Comparison of ENCODE assay signal across 8 cellular contexts in the genomic region with DNA sequence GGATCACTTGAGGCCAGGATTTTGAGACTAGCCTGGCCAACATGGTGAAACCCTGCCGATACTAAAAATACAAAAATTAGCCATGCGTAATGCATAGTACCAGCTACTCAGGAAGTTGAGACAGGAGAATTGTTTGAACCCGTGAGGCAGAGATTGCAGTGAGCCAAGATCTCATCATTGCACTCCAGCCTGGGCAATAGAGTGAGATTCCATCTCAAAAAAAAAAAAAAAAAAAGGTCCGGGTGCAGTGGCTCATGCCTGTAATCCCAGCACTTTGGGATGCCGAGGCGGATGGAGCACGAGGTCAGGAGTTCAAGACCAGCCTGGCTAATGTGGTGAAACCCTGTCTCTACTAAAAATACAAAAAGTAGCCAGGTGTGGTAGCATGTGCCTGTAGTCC. TPM values are rescaled to one million over a fixed set of nuclear protein-coding genes. Genes with fewer than 3 reads are reported as not detected.
DNase-seq lines count a peak whose midpoint lies in the region; ATAC-seq and TF ChIP-seq lines count a peak whose summit lies in the region.
"Not testable (repeated sequence)": the region's sequence is repeated elsewhere in the genome, so short reads cannot be mapped to it uniquely, and the experiment has no call there.

No MANE protein-coding gene starts in this region.

- not testable (repeated sequence) for TF ChIP-seq RAD21 in IMR-90 (IDR thresholded peaks at IDR 0.05; ENCODE audit: low read length)

- not testable (repeated sequence) for H3K27ac Mint-ChIP-seq in Caco-2 (ENCODE audit: unreplicated experiment); T-helper 1 cell treated with Interleukin-12 subunit alpha and Interleukin-12 subunit beta and Interleukin-4 antibody, amounts not matched to agents 30 μg/mL and 1 μg/mL, for 36 hours; activated naive CD8-positive, alpha-beta T cell

- not testable (repeated sequence) for H3K14ac ChIP-seq in IMR-90 (replicated peaks; ENCODE audit: low read depth, low read length)

- not testable (repeated sequence) for BruUV-seq in Caco-2 (replicated peaks; lab: Mats Ljungman, UMichigan); IMR-90 (replicated peaks; lab: Mats Ljungman, UMichigan)

- dilution Hi-C loops in IMR-90 (cut with HindIII; ENCODE audit: low sequenced_read_pairs, unreplicated experiment) = not testable (repeated sequence)

- not testable (repeated sequence) for H3K27me3 Mint-ChIP-seq in Caco-2 (ENCODE audit: insufficient read depth, unreplicated experiment); T-helper 1 cell treated with Interleukin-12 subunit alpha and Interleukin-12 subunit beta and Interleukin-4 antibody, amounts not matched to agents 30 μg/mL and 1 μg/mL, for 36 hours (ENCODE audit: low read depth); activated naive CD8-positive, alpha-beta T cell

- H3K4me1 ChIP-seq in Caco-2 = peaks cover 12% of the 10 kb centered on the region
- H3K4me1 ChIP-seq in IMR-90 (ENCODE audit: control insufficient read depth, insufficient read depth, low read length); ectodermal cell (ENCODE audit: control insufficient read depth, insufficient read depth, low read length): not testable (repeated sequence)
- peaks cover 11% of the 10 kb centered on the region for H3K4me1 ChIP-seq in hepatocyte (ENCODE audit: insufficient read depth)
- H3K4me1 ChIP-seq in osteoblast (ENCODE audit: insufficient read depth, low read length) = peaks cover 21% of the 10 kb centered on the region
- H3K4me1 ChIP-seq in testis = peaks cover 23% of the 10 kb centered on the region

- not testable (repeated sequence) for H2BK15ac ChIP-seq in IMR-90 (ENCODE audit: low read depth, low read length)

- peaks cover 13% of the 10 kb centered on the region for H3K4me1 Mint-ChIP-seq in Caco-2 (ENCODE audit: low read depth, unreplicated experiment)
- peaks cover 44% of the 10 kb centered on the region for H3K4me1 Mint-ChIP-seq in T-helper 1 cell treated with Interleukin-12 subunit alpha and Interleukin-12 subunit beta and Interleukin-4 antibody, amounts not matched to agents 30 μg/mL and 1 μg/mL, for 36 hours (ENCODE audit: low read depth)
- peaks cover 62% of the 10 kb centered on the region for H3K4me1 Mint-ChIP-seq in activated naive CD8-positive, alpha-beta T cell (ENCODE audit: low read depth)

- H3K4ac ChIP-seq in IMR-90 (ENCODE audit: low read depth, low read length) = not testable (repeated sequence)

- H2BK5ac ChIP-seq in IMR-90 (ENCODE audit: low read depth, low read length, poor library complexity, severe bottlenecking) = not testable (repeated sequence)

- in situ Hi-C loops in IMR-90 (cut with MboI; ENCODE audit: low sequenced_read_pairs) = loop anchor here (10.0 kb wide), 1 partner anchor 243 kb away; the partner anchor contains the start of gene PPM1J

- H2AK9ac ChIP-seq in IMR-90 (replicated peaks; ENCODE audit: low read depth, low read length, poor library complexity) = not testable (repeated sequence)

- POLR2A ChIA-PET in Caco-2 (lab: Charles Lee); IMR-90 (lab: Charles Lee; ENCODE audit: unreplicated experiment): not testable (repeated sequence)

- not testable (repeated sequence) for H2BK120ac ChIP-seq in IMR-90 (ENCODE audit: low read depth, low read length)

- not testable (repeated sequence) for H3K56ac ChIP-seq in IMR-90 (ENCODE audit: extremely low read depth, insufficient read depth, low read length)

- H3K4me2 ChIP-seq in IMR-90 (ENCODE audit: low read depth, low read length) = peak overlapping the region; percentile 82
- H3K4me2 ChIP-seq in hepatocyte = peak overlapping the region; percentile 96
- peak overlapping the region; percentile 97 for H3K4me2 ChIP-seq in osteoblast (ENCODE audit: insufficient read depth, low read length)

- H3K9ac ChIP-seq in IMR-90 (ENCODE audit: low read depth, low read length) = 0 out of 2 replicates have a peak overlapping the region, but pooled peaks have one; percentile 66

- CTCF ChIA-PET in Caco-2 (lab: Charles Lee); IMR-90 (lab: Yijun Ruan, JAX): not testable (repeated sequence)

- H3K4me3 ChIP-seq in Caco-2 (ENCODE audit: low read depth, low read length); IMR-90 (ENCODE audit: insufficient read depth, low read depth, low read length); hepatocyte; testis: not testable (repeated sequence)
- H3K4me3 ChIP-seq in ectodermal cell (ENCODE audit: insufficient read depth, low read depth, low read length) (peak overlapping the region; percentile 86), osteoblast (ENCODE audit: insufficient read depth, low read length) (peak overlapping the region; percentile 89)

- H4K8ac ChIP-seq in IMR-90 (ENCODE audit: low read depth in 2 of 2, low read length in 2 of 2) = not testable (repeated sequence)

- TF ChIP-seq CTCF in Caco-2 (IDR thresholded peaks at IDR 0.05; ENCODE audit: insufficient read depth in 1 of 2, low read depth in 1 of 2, low read length in 1 of 2, severe bottlenecking in 1 of 2, unreplicated experiment in 1 of 2); IMR-90 (conservative IDR thresholded peaks at IDR 0.05; ENCODE audit: low read depth, low read length); hepatocyte (IDR thresholded peaks at IDR 0.05; ENCODE audit: poor library complexity); osteoblast (IDR thresholded peaks at IDR 0.05; ENCODE audit: extremely low read depth, low read depth, low read length); testis (IDR thresholded peaks at IDR 0.05): not testable (repeated sequence)

- peak overlapping the region; percentile 89 for H3K4me3 Mint-ChIP-seq in Caco-2 (ENCODE audit: unreplicated experiment)
- H3K4me3 Mint-ChIP-seq in T-helper 1 cell treated with Interleukin-12 subunit alpha and Interleukin-12 subunit beta and Interleukin-4 antibody, amounts not matched to agents 30 μg/mL and 1 μg/mL, for 36 hours = peak overlapping the region; percentile 30
- H3K4me3 Mint-ChIP-seq in activated naive CD8-positive, alpha-beta T cell = peak overlapping the region; percentile 95

- H2AK5ac ChIP-seq in IMR-90 (ENCODE audit: low read depth, low read length) = not testable (repeated sequence)

- not testable (repeated sequence) for H4K5ac ChIP-seq in IMR-90 (ENCODE audit: low read depth, low read length)

- H3K9me3 ChIP-seq in Caco-2; IMR-90 (ENCODE audit: control insufficient read depth, insufficient read depth, low read length); ectodermal cell (ENCODE audit: control insufficient read depth, low read length); hepatocyte (ENCODE audit: low read depth); osteoblast (ENCODE audit: low read depth, low read length); testis: not testable (repeated sequence)

- not testable (repeated sequence) for H3K9me3 Mint-ChIP-seq in Caco-2 (ENCODE audit: unreplicated experiment); T-helper 1 cell treated with Interleukin-12 subunit alpha and Interleukin-12 subunit beta and Interleukin-4 antibody, amounts not matched to agents 30 μg/mL and 1 μg/mL, for 36 hours; activated naive CD8-positive, alpha-beta T cell (ENCODE audit: low read depth)

- TF ChIP-seq POLR2A in IMR-90 (IDR thresholded peaks at IDR 0.05; ENCODE audit: low read depth, low read length); testis (IDR thresholded peaks at IDR 0.05): not testable (repeated sequence)

- H3K23ac ChIP-seq in IMR-90 (ENCODE audit: low read depth, low read length) = not testable (repeated sequence)

- not testable (repeated sequence) for H3K36me3 ChIP-seq in Caco-2 (ENCODE audit: control insufficient read depth, insufficient read depth, low read length); IMR-90 (ENCODE audit: control insufficient read depth, insufficient read depth, low read length); ectodermal cell (ENCODE audit: control insufficient read depth, insufficient read depth, low read length); hepatocyte (replicated peaks; ENCODE audit: insufficient read depth, low read depth); testis (ENCODE audit: low read depth, missing control alignments)
- H3K36me3 ChIP-seq in osteoblast (ENCODE audit: insufficient read depth, low read length) = peaks cover 27% of the 10 kb centered on the region

- not testable (repeated sequence) for H3K18ac ChIP-seq in IMR-90 (ENCODE audit: low read depth, low read length)

- H4K20me1 ChIP-seq in IMR-90 (ENCODE audit: insufficient read depth, low read length) (0 out of 2 replicates have a peak, but pooled peaks cover 13% of the 10 kb centered on the region), osteoblast (ENCODE audit: insufficient read depth, low read length) (peaks cover 30% of the 10 kb centered on the region)
- not testable (repeated sequence) for H4K20me1 ChIP-seq in hepatocyte (ENCODE audit: insufficient read depth, poor library complexity, severe bottlenecking)

- H3K79me1 ChIP-seq in IMR-90 (ENCODE audit: low read depth in 1 of 2, low read length in 2 of 2) = peaks cover 8 to 45% of the 10 kb centered on the region in 2 experiments

- intact Hi-C loops in Caco-2 (cut with micrococcal nuclease; ENCODE audit: unreplicated experiment); testis (cut with DNase I; ENCODE audit: low total_unique reads): not testable (repeated sequence)
- intact Hi-C loops in IMR-90 (cut with micrococcal nuclease) = loop anchor here (10.0 kb wide), 1 partner anchor 243 kb away; the partner anchor contains the start of gene PPM1J

- 83% methylated on average over 1 of the region's 7 CpGs; no CpG with 5 or more reads in 1 of the 2 experiments for WGBS in IMR-90 (ENCODE audit: extremely low coverage in 2 of 2, insufficient read length in 1 of 2), 2 experiments
- WGBS in ectodermal cell, 2 experiments = 88 to 90% methylated on average over 7 of the region's 7 CpGs
- WGBS in hepatocyte (ENCODE audit: low lambda C conversion rate, missing lambda C conversion rate) = 88% methylated on average over 7 of the region's 7 CpGs
- 68 to 85% methylated on average over 7 of the region's 7 CpGs for WGBS in testis, 2 donors

- not testable (repeated sequence) for H3K9me2 ChIP-seq in hepatocyte (replicated peaks; ENCODE audit: insufficient read depth)

- H2BK20ac ChIP-seq in IMR-90 (ENCODE audit: low read depth, low read length) = not testable (repeated sequence)

- H4K91ac ChIP-seq in IMR-90 (ENCODE audit: insufficient read depth, low read depth, low read length) = not testable (repeated sequence)

- H3K9me1 ChIP-seq in IMR-90 (ENCODE audit: insufficient read depth, low read length) = not testable (repeated sequence)

- peaks cover 45% of the 10 kb centered on the region for H3K36me3 Mint-ChIP-seq in Caco-2 (ENCODE audit: insufficient read depth, unreplicated experiment)
- H3K36me3 Mint-ChIP-seq in T-helper 1 cell treated with Interleukin-12 subunit alpha and Interleukin-12 subunit beta and Interleukin-4 antibody, amounts not matched to agents 30 μg/mL and 1 μg/mL, for 36 hours (ENCODE audit: low read depth) = peaks cover 21% of the 10 kb centered on the region
- H3K36me3 Mint-ChIP-seq in activated naive CD8-positive, alpha-beta T cell = peaks cover 27% of the 10 kb centered on the region

- not testable (repeated sequence) for H2AFZ ChIP-seq in IMR-90 (replicated peaks; ENCODE audit: low read length, poor library complexity); hepatocyte; osteoblast (ENCODE audit: low read length)

- not testable (repeated sequence) for DNase-seq in Caco-2; IMR-90; hepatocyte (ENCODE audit: low spot score); osteoblast (ENCODE audit: insufficient read length, low spot score, missing footprints); testis

- not testable (repeated sequence) for H3K27me3 ChIP-seq in Caco-2 (replicated peaks; ENCODE audit: control insufficient read depth, insufficient read depth, low read length); IMR-90 (ENCODE audit: control insufficient read depth, insufficient read depth, low read length); ectodermal cell (ENCODE audit: control insufficient read depth, insufficient read depth, low read length, poor library complexity, severe bottlenecking); hepatocyte; osteoblast (ENCODE audit: insufficient read depth, low read length); testis

- ATAC-seq in IMR-90 (ENCODE audit: low read depth) = not testable (repeated sequence)

- H3K79me2 ChIP-seq in hepatocyte = peaks cover 20% of the 10 kb centered on the region
- peaks cover 91% of the 10 kb centered on the region for H3K79me2 ChIP-seq in osteoblast (ENCODE audit: insufficient read depth, low read length)

- H3K27ac ChIP-seq in IMR-90 (ENCODE audit: insufficient read depth, low read length); ectodermal cell (ENCODE audit: insufficient read depth, low read depth, low read length, poor library complexity, severe bottlenecking); hepatocyte: not testable (repeated sequence)
- H3K27ac ChIP-seq in osteoblast (ENCODE audit: low read depth, low read length) (peak overlapping the region; percentile 91), testis (peak overlapping the region; percentile 75 to 93)

RNA-seq across cellular contexts. Expression of gene SLC16A1, which starts 2.2 kb away (rescaled TPM):
- total RNA-seq in Caco-2 (2022) = 104 and 107 TPM in 2 replicates
- total RNA-seq in IMR-90 (2012; rRNA removed) = 156 and 187 TPM in 2 replicates
- 27.6 and 32.9 TPM in 2 replicates for polyA plus RNA-seq in IMR-90 (2012; rRNA removed)
- 37.9 and 47.3 TPM in 2 replicates for polyA plus RNA-seq in IMR-90 (2012; cell fraction: cytosol; rRNA removed)
- 14.6 and 32.9 TPM in 2 replicates for polyA plus RNA-seq in IMR-90 (2012; cell fraction: nucleus; rRNA removed; ENCODE audit: low replicate concordance)
- 145 TPM for polyA plus RNA-seq in ectodermal cell (2013, experiment 1 of 4)
- 174 TPM for polyA plus RNA-seq in ectodermal cell (2013, experiment 2 of 4)
- polyA plus RNA-seq in ectodermal cell (2013, experiment 3 of 4) = 119 TPM
- polyA plus RNA-seq in ectodermal cell (2013, experiment 4 of 4) = 120 TPM
- total RNA-seq in hepatocyte = 55.1 and 58.6 TPM in 2 replicates
- 35.0 and 43.7 TPM in 2 replicates for polyA plus RNA-seq in hepatocyte
- 69.2 and 77.1 TPM in 2 replicates for total RNA-seq in osteoblast
- total RNA-seq in testis = 100 to 1,000 TPM; 102 to 130 TPM
- polyA plus RNA-seq in testis (ENCODE audit: insufficient read depth, low read depth, low replicate concordance) = 70.3 TPM

Comparison
In these comparisons a context has a peak if more than half of its experiments do, and no peak if none do; other contexts are left out.
1. H3K4me3 Mint-ChIP-seq: peak in every context shown above with its lines; median percentile 95 in activated naive CD8-positive, alpha-beta T cell; 89 in Caco-2; 30 in T-helper 1 cell treated with Interleukin-12 subunit alpha and Interleukin-12 subunit beta and Interleukin-4 antibody, amounts not matched to agents 30 μg/mL and 1 μg/mL, for 36 hours.